19 cellular contexts compared by ENCODE assay signal in genomic region chr2:240300840-240301239, GRCh38.
DNase-seq lines count a peak whose midpoint lies in the region; ATAC-seq, FAIRE-seq and TF ChIP-seq lines count a peak whose summit lies in the region.
"Had no signal": no experiment of that assay in that cellular context is flagged by ENCODE, and none has a peak within 500 bp of the region (broad histone marks: within the 10 kb centered on the region; RNA-seq: fewer than 3 reads in every experiment).

No MANE protein-coding gene starts in this region.

- POLR2A ChIA-PET in A673 (lab: Charles Lee; ENCODE audit: low non-redundant PET), result no interaction called here

- no peak for ATAC-seq in DND-41 (ENCODE audit: insufficient read depth, low read depth)
- no peak for ATAC-seq in GM19397 (IDR thresholded peaks at IDR 0.05; ENCODE audit: unreplicated experiment)
- ATAC-seq: K562 had no signal

- no peak for TF ChIP-seq POLR2A in GM12891 (IDR thresholded peaks at IDR 0.05; ENCODE audit: low read depth, low read length)

- H3K4me1 Mint-ChIP-seq in astrocyte (ENCODE audit: low read depth, unreplicated experiment) (peaks cover 11% of the 10 kb centered on the region), osteocyte (ENCODE audit: unreplicated experiment) (peaks cover 25% of the 10 kb centered on the region)
- H3K4me1 Mint-ChIP-seq: CD14-positive monocyte had no signal

- peak; percentile 0 for DNase-seq in DND-41
- DNase-seq in GM12891 (ENCODE audit: insufficient read length, low spot score), result peak; percentile 1
- DNase-seq in astrocyte (ENCODE audit: low read depth), result no peak
- peak; percentile 69 for DNase-seq in osteocyte (ENCODE audit: extremely low spot score, unreplicated experiment)
- DNase-seq in NCI-H1417 treated with DMSO at 0.1 percent for 48 hours (lab: John Stamatoyannopoulos, UW), result no peak
- no peak for DNase-seq in A673 (ENCODE audit: low spot score)
- no peak for DNase-seq in activated CD4-positive, alpha-beta T cell treated with anti-CD3 and anti-CD28 coated beads for 4 hours
- DNase-seq: GF-D8, GOT3, NCI-H1105, NCI-H1694, NCI-H82, OCI-M1, RPMI8226, SHP77 treated with DMSO at 0.1 percent for 48 hours had no signal

- CTCF ChIA-PET in A673 (lab: Charles Lee), result no interaction called here

- H3K4me3 ChIP-seq in DND-41 (ENCODE audit: low read depth in 1 of 2, low read length in 2 of 2) (no peak overlapping the region), astrocyte (ENCODE audit: insufficient read depth, low read depth, low read length) (no peak overlapping the region), A673 (ENCODE audit: low read depth, low read length, poor library complexity, severe bottlenecking) (no peak overlapping the region)
- H3K4me3 ChIP-seq: K562 had no signal

- no peaks in the 10 kb centered on the region for H3K36me3 ChIP-seq in DND-41 (ENCODE audit: insufficient read depth, low read length)
- H3K36me3 ChIP-seq in astrocyte (ENCODE audit: insufficient read depth, low read length), result no peaks in the 10 kb centered on the region
- H3K36me3 ChIP-seq in A673 (ENCODE audit: insufficient read depth, low read length, poor library complexity, severe bottlenecking), result no peaks in the 10 kb centered on the region

- H3K4me3 Mint-ChIP-seq in astrocyte (ENCODE audit: unreplicated experiment), result no peak overlapping the region
- H3K4me3 Mint-ChIP-seq in osteocyte (ENCODE audit: unreplicated experiment), result no peak overlapping the region
- H3K4me3 Mint-ChIP-seq: CD14-positive monocyte had no signal

- BruUV-seq in A673 (replicated peaks; lab: Mats Ljungman, UMichigan), result no TSS peak

- H3K4me2 ChIP-seq in DND-41 (ENCODE audit: insufficient read depth, low read length) (no peak overlapping the region), astrocyte (ENCODE audit: low read length) (no peak overlapping the region)

- H3K9ac ChIP-seq in DND-41 (ENCODE audit: low read depth, low read length) (no peak overlapping the region), astrocyte (ENCODE audit: low read length) (no peak overlapping the region)

- H3K27ac Mint-ChIP-seq in astrocyte (ENCODE audit: unreplicated experiment), result no peak overlapping the region
- H3K27ac Mint-ChIP-seq in osteocyte (ENCODE audit: unreplicated experiment), result no peak overlapping the region
- H3K27ac Mint-ChIP-seq: CD14-positive monocyte had no signal

- peaks cover 17% of the 10 kb centered on the region for H3K27me3 ChIP-seq in DND-41 (ENCODE audit: insufficient read depth, low read length, poor library complexity)
- no peaks in the 10 kb centered on the region for H3K27me3 ChIP-seq in astrocyte (ENCODE audit: insufficient read depth, low read length)
- H3K27me3 ChIP-seq in A673 (replicated peaks; ENCODE audit: insufficient read depth, low read depth, low read length, poor library complexity), result no peaks in the 10 kb centered on the region

- H3K27me3 Mint-ChIP-seq in astrocyte (ENCODE audit: low read depth, unreplicated experiment), result peaks cover 20% of the 10 kb centered on the region
- no peaks in the 10 kb centered on the region for H3K27me3 Mint-ChIP-seq in osteocyte (ENCODE audit: unreplicated experiment)

- TF ChIP-seq CTCF in DND-41 (IDR thresholded peaks at IDR 0.05; ENCODE audit: borderline replicate concordance, extremely low read depth, low read length, poor library complexity, severe bottlenecking), result no peak
- TF ChIP-seq CTCF in astrocyte (IDR thresholded peaks at IDR 0.05; ENCODE audit: insufficient read depth, low read depth, low read length), result no peak
- no peak for TF ChIP-seq CTCF in osteocyte (IDR thresholded peaks at IDR 0.05)
- no peak for TF ChIP-seq CTCF in A673 (conservative IDR thresholded peaks at IDR 0.05; ENCODE audit: low read depth, low read length)

- H3K27ac ChIP-seq in DND-41 (ENCODE audit: low read length) (no peak overlapping the region), astrocyte (ENCODE audit: low read depth, low read length) (no peak overlapping the region), A673 (ENCODE audit: low read depth, low read length, poor library complexity, severe bottlenecking) (no peak overlapping the region)

- FAIRE-seq in GM12891 (lab: Jason Lieb, UNC), result no peak
- no peak for FAIRE-seq in astrocyte (lab: Jason Lieb, UNC)
- FAIRE-seq: GM18507, K562 had no signal

- H3K9me3 ChIP-seq in DND-41 (ENCODE audit: insufficient read depth, low read length, severe bottlenecking) (no peaks in the 10 kb centered on the region), astrocyte (ENCODE audit: insufficient read depth, low read depth, low read length) (no peaks in the 10 kb centered on the region), A673 (ENCODE audit: low read depth, low read length, poor library complexity, severe bottlenecking) (no peaks in the 10 kb centered on the region)

- H3K36me3 Mint-ChIP-seq in astrocyte (ENCODE audit: low read depth, unreplicated experiment) (peaks cover 3% of the 10 kb centered on the region), osteocyte (ENCODE audit: unreplicated experiment) (no peaks in the 10 kb centered on the region)
- H3K36me3 Mint-ChIP-seq: CD14-positive monocyte had no signal

- intact Hi-C loops in A673 (cut with micrococcal nuclease; ENCODE audit: unreplicated experiment), result no loop called here

- peaks cover 3% of the 10 kb centered on the region; the same call in 1 of the 2 replicates for H4K20me1 ChIP-seq in DND-41 (ENCODE audit: insufficient read depth, low read length)
- H4K20me1 ChIP-seq in astrocyte (ENCODE audit: insufficient read depth, low read length), result no peaks in the 10 kb centered on the region

- H3K79me2 ChIP-seq in DND-41 (ENCODE audit: insufficient read depth, low read length), result no peaks in the 10 kb centered on the region
- H3K79me2 ChIP-seq in astrocyte (ENCODE audit: insufficient read depth, low read length), result no peaks in the 10 kb centered on the region

- H3K4me1 ChIP-seq in DND-41 (ENCODE audit: insufficient read depth, low read length) (no peaks in the 10 kb centered on the region), astrocyte (ENCODE audit: insufficient read depth, low read length) (peaks cover 18% of the 10 kb centered on the region), A673 (ENCODE audit: insufficient read depth, low read length, poor library complexity, severe bottlenecking) (peaks cover 8% of the 10 kb centered on the region)

- no peak overlapping the region for H2AFZ ChIP-seq in DND-41 (ENCODE audit: low read depth, low read length)
- peak overlapping the region; percentile 1 for H2AFZ ChIP-seq in astrocyte (ENCODE audit: low read depth, low read length)

- H3K9me3 Mint-ChIP-seq in astrocyte (ENCODE audit: unreplicated experiment) (peaks cover 7% of the 10 kb centered on the region), osteocyte (ENCODE audit: unreplicated experiment) (no peaks in the 10 kb centered on the region)
- H3K9me3 Mint-ChIP-seq: CD14-positive monocyte had no signal

TF ChIP-seq in GM12891, 5 proteins besides CTCF, POLR2A, EP300 and RAD21:
- TF ChIP-seq SPI1 (IDR thresholded peaks at IDR 0.05; ENCODE audit: low read depth, low read length) (no peak), POLR2AphosphoS5 (IDR thresholded peaks at IDR 0.05; ENCODE audit: low read depth, low read length) (no peak), POU2F2 (IDR thresholded peaks at IDR 0.05; ENCODE audit: low read depth, low read length) (no peak), TAF1 (IDR thresholded peaks at IDR 0.05; ENCODE audit: low read depth, low read length) (no peak), PAX5 (IDR thresholded peaks at IDR 0.05; ENCODE audit: insufficient read depth, low read length, severe bottlenecking) (no peak)

Comparison
In these comparisons a context has a peak if more than half of its experiments do, and no peak if none do; other contexts are left out.
1. DNase-seq: peak in DND-41 (single experiment), GM12891 (single experiment) and osteocyte (single experiment); none in astrocyte (single experiment), NCI-H1417 treated with DMSO at 0.1 percent for 48 hours (single experiment), A673 (single experiment) and activated CD4-positive, alpha-beta T cell treated with anti-CD3 and anti-CD28 coated beads for 4 hours (0 of 2).